18 cellular contexts compared by ENCODE assay signal in the genomic region with DNA sequence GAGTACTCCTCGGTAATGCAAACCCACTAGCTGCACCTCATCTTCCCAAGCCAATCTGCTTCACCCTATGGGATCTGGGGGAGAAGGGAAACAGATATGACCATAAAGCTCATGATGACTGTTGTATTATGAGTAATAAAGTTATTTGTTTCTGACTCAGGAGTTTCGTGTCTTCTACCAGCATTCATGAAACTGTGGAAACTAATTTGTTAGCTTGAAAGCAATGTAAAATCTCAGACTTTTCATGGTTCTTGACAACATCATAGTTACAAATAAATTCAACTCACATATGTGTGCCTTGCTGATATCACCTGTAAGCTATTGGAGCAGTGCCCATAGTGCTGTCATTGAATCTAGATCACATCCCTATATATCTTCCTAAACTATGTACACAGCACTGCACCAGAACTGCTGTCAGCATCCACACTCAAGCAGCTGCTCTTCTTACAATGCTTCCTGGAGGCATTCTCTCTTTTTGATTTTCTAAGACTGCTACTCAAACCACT.
A peak's percentile ranks its signal among the peaks of the same experiment; 100 is the strongest.
DNase-seq lines count a peak whose midpoint lies in the region; ATAC-seq and TF ChIP-seq lines count a peak whose summit lies in the region.
"Had no signal": no experiment of that assay in that cellular context is flagged by ENCODE, and none has a peak within 500 bp of the region (broad histone marks: within the 10 kb centered on the region; RNA-seq: fewer than 3 reads in every experiment).

No MANE protein-coding gene starts in this region.

- no peaks in the 10 kb centered on the region for H3K27me3 Mint-ChIP-seq in activated CD4-positive, alpha-beta memory T cell treated with anti-CD3 and anti-CD28 coated beads for 36 hours
- H3K27me3 Mint-ChIP-seq: activated naive CD4-positive, alpha-beta T cell treated with anti-CD3 and anti-CD28 coated beads, Interleukin-2, amount 50 U/mL, for 24 hours had no signal

- POLR2A ChIA-PET in activated CD4-positive, alpha-beta memory T cell treated with anti-CD3 and anti-CD28 coated beads for 36 hours (lab: Charles Lee) = no interaction called here

- no peaks in the 10 kb centered on the region for H3K9me3 Mint-ChIP-seq in activated CD4-positive, alpha-beta memory T cell treated with anti-CD3 and anti-CD28 coated beads for 36 hours
- H3K9me3 Mint-ChIP-seq: activated naive CD4-positive, alpha-beta T cell treated with anti-CD3 and anti-CD28 coated beads, Interleukin-2, amount 50 U/mL, for 24 hours had no signal

- no peaks in the 10 kb centered on the region for H3K36me3 Mint-ChIP-seq in activated CD4-positive, alpha-beta memory T cell treated with anti-CD3 and anti-CD28 coated beads for 36 hours
- H3K36me3 Mint-ChIP-seq: activated naive CD4-positive, alpha-beta T cell treated with anti-CD3 and anti-CD28 coated beads, Interleukin-2, amount 50 U/mL, for 24 hours; naive thymus-derived CD8-positive, alpha-beta T cell had no signal

- DNase-seq in GM12865 (ENCODE audit: low read depth) (peak; percentile 48), DMS79 treated with DMSO at 0.1 percent for 48 hours (lab: John Stamatoyannopoulos, UW) (no peak)
- no peak for DNase-seq in activated CD4-positive, alpha-beta memory T cell treated with anti-CD3 and anti-CD28 coated beads for 36 hours
- no peak for DNase-seq in activated CD8-positive, alpha-beta memory T cell treated with anti-CD3 and anti-CD28 coated beads, Interleukin-2, amount 50 U/mL, for 4 hours
- DNase-seq in effector CD4-positive, alpha-beta T cell = no peak
- DNase-seq: AML-193; cerebellar nuclear complex; DMS153; left ventricle myocardium inferior; naive thymus-derived CD8-positive, alpha-beta T cell; NCI-H1694 treated with DMSO at 0.1 percent for 48 hours; Right ventricle myocardium superior; stimulated activated CD4-positive, alpha-beta T cell treated with anti-CD3 and anti-CD28 coated beads, Interleukin-4, amount 100 ng/mL, for 24 hours; stimulated activated naive CD4-positive, alpha-beta T cell treated with Interleukin-2 at 50 U/mL for 16 hours had no signal

- CTCF ChIA-PET in activated CD4-positive, alpha-beta memory T cell treated with anti-CD3 and anti-CD28 coated beads for 36 hours (lab: Charles Lee) = no interaction called here

- H3K4me3 ChIP-seq in GM12865 (ENCODE audit: low read depth, low read length) = no peak overlapping the region
- H3K4me3 ChIP-seq: left ventricle myocardium inferior had no signal

- H3K4me3 Mint-ChIP-seq in activated CD4-positive, alpha-beta memory T cell treated with anti-CD3 and anti-CD28 coated beads for 36 hours = no peak overlapping the region
- H3K4me3 Mint-ChIP-seq: activated naive CD4-positive, alpha-beta T cell treated with anti-CD3 and anti-CD28 coated beads, Interleukin-2, amount 50 U/mL, for 24 hours; naive thymus-derived CD8-positive, alpha-beta T cell had no signal

- H3K27ac Mint-ChIP-seq in activated CD4-positive, alpha-beta memory T cell treated with anti-CD3 and anti-CD28 coated beads for 36 hours = no peak overlapping the region
- H3K27ac Mint-ChIP-seq: activated naive CD4-positive, alpha-beta T cell treated with anti-CD3 and anti-CD28 coated beads, Interleukin-2, amount 50 U/mL, for 24 hours; naive thymus-derived CD8-positive, alpha-beta T cell had no signal

- peak; percentile 60 for ATAC-seq in GM19023 (IDR thresholded peaks at IDR 0.05; ENCODE audit: unreplicated experiment)
- peak; percentile 79 for ATAC-seq in HG02852 (IDR thresholded peaks at IDR 0.05; ENCODE audit: unreplicated experiment)
- peak; percentile 73 for ATAC-seq in HG03565 (IDR thresholded peaks at IDR 0.05; ENCODE audit: unreplicated experiment)
- ATAC-seq: naive thymus-derived CD8-positive, alpha-beta T cell had no signal

- intact Hi-C loops in activated CD4-positive, alpha-beta memory T cell treated with anti-CD3 and anti-CD28 coated beads for 36 hours (cut with micrococcal nuclease) = no loop called here

- no peak for TF ChIP-seq CTCF in GM12865 (IDR thresholded peaks at IDR 0.05; ENCODE audit: insufficient read depth, low read depth, low read length, missing control alignments)

- H3K4me1 Mint-ChIP-seq in activated CD4-positive, alpha-beta memory T cell treated with anti-CD3 and anti-CD28 coated beads for 36 hours (ENCODE audit: low read depth) = no peaks in the 10 kb centered on the region
- H3K4me1 Mint-ChIP-seq: activated naive CD4-positive, alpha-beta T cell treated with anti-CD3 and anti-CD28 coated beads, Interleukin-2, amount 50 U/mL, for 24 hours; naive thymus-derived CD8-positive, alpha-beta T cell had no signal
